Comparison of ENCODE assay signal across 8 cellular contexts in genomic region chr11:125070699-125071254, GRCh38. TPM values are rescaled to one million over a fixed set of nuclear protein-coding genes. Genes with fewer than 3 reads are reported as not detected.
DNase-seq lines count a peak whose midpoint lies in the region; ATAC-seq and TF ChIP-seq lines count a peak whose summit lies in the region.

No MANE protein-coding gene starts in this region.

- TF ChIP-seq CTCF in GM20000 (IDR thresholded peaks at IDR 0.05; ENCODE audit: extremely low read depth, missing control alignments), result no peak
- TF ChIP-seq CTCF in left ventricle myocardium inferior (IDR thresholded peaks at IDR 0.05; ENCODE audit: borderline replicate concordance), result no peak
- TF ChIP-seq CTCF in type B pancreatic cell (conservative IDR thresholded peaks at IDR 0.05), result no peak

- H3K27me3 Mint-ChIP-seq in activated CD8-positive, alpha-beta T cell treated with anti-CD3 and anti-CD28 coated beads, Interleukin-2, amount 10 ng/mL, durations not matched to agents 7 days and 5 days (ENCODE audit: low read depth), result no peaks in the 10 kb centered on the region
- H3K27me3 Mint-ChIP-seq in type B pancreatic cell, result peaks cover 33% of the 10 kb centered on the region

- intact Hi-C loops in left ventricle myocardium inferior (cut with micrococcal nuclease), result no loop called here

- peak overlapping the region; percentile 60 for H3K27ac Mint-ChIP-seq in activated CD8-positive, alpha-beta T cell treated with anti-CD3 and anti-CD28 coated beads, Interleukin-2, amount 10 ng/mL, durations not matched to agents 7 days and 5 days
- H3K27ac Mint-ChIP-seq in type B pancreatic cell, result no peak overlapping the region

- H3K4me3 Mint-ChIP-seq in activated CD8-positive, alpha-beta T cell treated with anti-CD3 and anti-CD28 coated beads, Interleukin-2, amount 10 ng/mL, durations not matched to agents 7 days and 5 days, result no peak overlapping the region
- H3K4me3 Mint-ChIP-seq in type B pancreatic cell, result no peak overlapping the region

- H3K4me1 ChIP-seq in left ventricle myocardium inferior, result no peaks in the 10 kb centered on the region

- POLR2A ChIA-PET in activated CD8-positive, alpha-beta T cell treated with anti-CD3 and anti-CD28 coated beads, Interleukin-2, amount 10 ng/mL, durations not matched to agents 7 days and 5 days (lab: Charles Lee), result interaction anchor here (0.6 kb wide), 1 partner anchor 47 kb away, joined by 3 read pairs; no protein-coding TSS in a partner anchor

- peaks cover 24% of the 10 kb centered on the region for H3K4me1 Mint-ChIP-seq in activated CD8-positive, alpha-beta T cell treated with anti-CD3 and anti-CD28 coated beads, Interleukin-2, amount 10 ng/mL, durations not matched to agents 7 days and 5 days (ENCODE audit: low read depth)
- peaks cover 16% of the 10 kb centered on the region for H3K4me1 Mint-ChIP-seq in type B pancreatic cell (ENCODE audit: unreplicated experiment)

- no peaks in the 10 kb centered on the region for H3K9me3 ChIP-seq in left ventricle myocardium inferior (replicated peaks)

- H3K9me3 Mint-ChIP-seq in activated CD8-positive, alpha-beta T cell treated with anti-CD3 and anti-CD28 coated beads, Interleukin-2, amount 10 ng/mL, durations not matched to agents 7 days and 5 days (ENCODE audit: insufficient read depth), result no peaks in the 10 kb centered on the region
- no peaks in the 10 kb centered on the region for H3K9me3 Mint-ChIP-seq in type B pancreatic cell

- peak; percentile 68 for DNase-seq in Daoy (ENCODE audit: low read depth)
- DNase-seq in GM20000 (ENCODE audit: low spot score), result peak; percentile 80
- DNase-seq in activated CD8-positive, alpha-beta T cell treated with anti-CD3 and anti-CD28 coated beads, Interleukin-2, amount 10 ng/mL, durations not matched to agents 7 days and 5 days, result peak; percentile 42
- DNase-seq in left ventricle myocardium inferior, result peak; percentile 52
- peak; percentile 15 to 33 for DNase-seq in stimulated activated CD8-positive, alpha-beta memory T cell treated with anti-CD3 and anti-CD28 coated beads, Interleukin-15, amount 100 ng/mL, for 48 hours (ENCODE audit: low read depth in 2 of 2)
- DNase-seq in type B pancreatic cell (ENCODE audit: extremely low spot score, unreplicated experiment), result no peak
- no peak for DNase-seq in amniotic stem cell (lab: John Stamatoyannopoulos, UW)

- CTCF ChIA-PET in activated CD8-positive, alpha-beta T cell treated with anti-CD3 and anti-CD28 coated beads, Interleukin-2, amount 10 ng/mL, durations not matched to agents 7 days and 5 days (lab: Charles Lee), result interaction anchor here (1.1 kb wide), 1 partner anchor 54 kb away, joined by 3 read pairs; no protein-coding TSS in a partner anchor

- H3K36me3 Mint-ChIP-seq in activated CD8-positive, alpha-beta T cell treated with anti-CD3 and anti-CD28 coated beads, Interleukin-2, amount 10 ng/mL, durations not matched to agents 7 days and 5 days (ENCODE audit: low read depth), result no peaks in the 10 kb centered on the region
- H3K36me3 Mint-ChIP-seq in type B pancreatic cell, result no peaks in the 10 kb centered on the region

- ATAC-seq in HG03469 (IDR thresholded peaks at IDR 0.05; ENCODE audit: unreplicated experiment), result peak; percentile 55
- peak; percentile 72 for ATAC-seq in activated CD8-positive, alpha-beta T cell treated with anti-CD3 and anti-CD28 coated beads, Interleukin-2, amount 10 ng/mL, durations not matched to agents 7 days and 5 days

- H3K36me3 ChIP-seq in left ventricle myocardium inferior, result no peaks in the 10 kb centered on the region

- peak overlapping the region; percentile 40 for H3K27ac ChIP-seq in left ventricle myocardium inferior (replicated peaks)

- peaks cover 87% of the 10 kb centered on the region for H3K27me3 ChIP-seq in left ventricle myocardium inferior (ENCODE audit: low read depth)

- H3K4me3 ChIP-seq in left ventricle myocardium inferior, result no peak overlapping the region

RNA-seq across cellular contexts. Expression of gene SLC37A2, which starts 7.7 kb away (rescaled TPM):
- 4.1 and 4.2 TPM in 2 replicates for total RNA-seq in Daoy (2014; rRNA removed; shearing (Covaris generic))
- total RNA-seq in activated CD8-positive, alpha-beta T cell treated with anti-CD3 and anti-CD28 coated beads, Interleukin-2, amount 10 ng/mL, durations not matched to agents 7 days and 5 days, result under 1 TPM; 0.61 to 0.68 TPM
- 2.4 TPM for total RNA-seq in left ventricle myocardium inferior
- total RNA-seq in type B pancreatic cell (ENCODE audit: low replicate concordance), result 1.3 TPM in 2 replicates

RNA-seq across cellular contexts. Expression of gene TMEM218, which starts 40.6 kb away (rescaled TPM):
- total RNA-seq in Daoy (2014; rRNA removed; shearing (Covaris generic)), result 25.1 and 32.0 TPM in 2 replicates
- total RNA-seq in activated CD8-positive, alpha-beta T cell treated with anti-CD3 and anti-CD28 coated beads, Interleukin-2, amount 10 ng/mL, durations not matched to agents 7 days and 5 days, result 10 to 100 TPM; 14.9 to 17.4 TPM
- total RNA-seq in left ventricle myocardium inferior, result 6.2 TPM
- total RNA-seq in type B pancreatic cell (ENCODE audit: low replicate concordance), result 17.2 and 33.2 TPM in 2 replicates

Comparison
In these comparisons a context has a peak if more than half of its experiments do, and no peak if none do; other contexts are left out.
1. DNase-seq: peak in Daoy (single experiment), GM20000 (single experiment), activated CD8-positive, alpha-beta T cell treated with anti-CD3 and anti-CD28 coated beads, Interleukin-2, amount 10 ng/mL, durations not matched to agents 7 days and 5 days (single experiment), left ventricle myocardium inferior (single experiment) and stimulated activated CD8-positive, alpha-beta memory T cell treated with anti-CD3 and anti-CD28 coated beads, Interleukin-15, amount 100 ng/mL, for 48 hours (2 of 2); none in type B pancreatic cell (single experiment) and amniotic stem cell (single experiment).